Comparison of ENCODE assay signal across 1 cellular context in the genomic region with DNA sequence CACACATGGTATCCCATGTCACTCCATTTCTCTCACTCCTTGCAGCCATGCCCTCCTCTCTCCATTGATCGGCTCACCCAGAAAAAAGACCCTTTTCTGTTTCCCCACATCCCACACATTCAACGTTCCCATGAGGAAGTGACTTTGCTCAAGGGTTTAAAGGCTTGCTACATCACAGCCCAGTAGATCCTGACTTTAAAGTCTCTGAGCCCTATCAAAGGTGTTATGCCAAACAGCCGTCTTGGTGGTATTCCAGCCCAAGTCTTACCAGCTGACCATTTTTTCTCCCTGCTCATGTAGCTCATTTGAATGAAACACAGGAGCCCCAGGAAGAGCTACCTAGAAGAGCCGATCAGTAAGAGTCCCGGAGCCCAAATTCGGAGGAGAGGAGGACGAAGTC.
A peak's percentile ranks its signal among the peaks of the same experiment; 100 is the strongest.
TF ChIP-seq lines count a peak whose summit lies in the region.

No MANE protein-coding gene starts in this region.

TF ChIP-seq in K562, 482 proteins besides CTCF, POLR2A, EP300 and RAD21:
- no peak for TF ChIP-seq XRCC5 (IDR thresholded peaks at IDR 0.05; ENCODE audit: low read depth, low read length)
- no peak for TF ChIP-seq HBP1 (CRISPR knock-in tag; IDR thresholded peaks at IDR 0.05)
- no peak for TF ChIP-seq TSHZ1 (CRISPR knock-in tag; IDR thresholded peaks at IDR 0.05)
- TF ChIP-seq ZBTB8A (IDR thresholded peaks at IDR 0.05; ENCODE audit: partially characterized antibody) = no peak
- no peak for TF ChIP-seq LEF1 (IDR thresholded peaks at IDR 0.05)
- TF ChIP-seq PHF21A (IDR thresholded peaks at IDR 0.05; ENCODE audit: borderline replicate concordance, low read depth) = no peak
- 0 out of 2 replicates have a peak, but pooled peaks have one; percentile 8 for TF ChIP-seq POLR2AphosphoS5 (IDR thresholded peaks at IDR 0.05; ENCODE audit: control insufficient read depth, insufficient read depth, low read depth, low read length)
- TF ChIP-seq, protein P1, sequence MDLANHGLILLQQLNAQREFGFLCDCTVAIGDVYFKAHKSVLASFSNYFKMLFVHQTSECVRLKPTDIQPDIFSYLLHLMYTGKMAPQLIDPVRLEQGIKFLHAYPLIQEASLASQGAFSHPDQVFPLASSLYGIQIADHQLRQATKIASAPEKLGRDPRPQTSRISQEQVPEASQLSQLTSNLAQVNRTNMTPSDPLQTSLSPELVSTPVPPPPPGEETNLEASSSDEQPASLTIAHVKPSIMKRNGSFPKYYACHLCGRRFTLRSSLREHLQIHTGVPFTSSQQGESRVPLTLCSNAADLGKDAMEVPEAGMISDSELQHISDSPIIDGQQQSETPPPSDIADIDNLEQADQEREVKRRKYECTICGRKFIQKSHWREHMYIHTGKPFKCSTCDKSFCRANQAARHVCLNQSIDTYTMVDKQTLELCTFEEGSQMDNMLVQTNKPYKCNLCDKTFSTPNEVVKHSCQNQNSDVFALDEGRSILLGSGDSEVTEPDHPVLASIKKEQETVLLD (IDR thresholded peaks at IDR 0.05) = no peak
